Comparison of ENCODE assay signal across 8 cellular contexts in the genomic region with DNA sequence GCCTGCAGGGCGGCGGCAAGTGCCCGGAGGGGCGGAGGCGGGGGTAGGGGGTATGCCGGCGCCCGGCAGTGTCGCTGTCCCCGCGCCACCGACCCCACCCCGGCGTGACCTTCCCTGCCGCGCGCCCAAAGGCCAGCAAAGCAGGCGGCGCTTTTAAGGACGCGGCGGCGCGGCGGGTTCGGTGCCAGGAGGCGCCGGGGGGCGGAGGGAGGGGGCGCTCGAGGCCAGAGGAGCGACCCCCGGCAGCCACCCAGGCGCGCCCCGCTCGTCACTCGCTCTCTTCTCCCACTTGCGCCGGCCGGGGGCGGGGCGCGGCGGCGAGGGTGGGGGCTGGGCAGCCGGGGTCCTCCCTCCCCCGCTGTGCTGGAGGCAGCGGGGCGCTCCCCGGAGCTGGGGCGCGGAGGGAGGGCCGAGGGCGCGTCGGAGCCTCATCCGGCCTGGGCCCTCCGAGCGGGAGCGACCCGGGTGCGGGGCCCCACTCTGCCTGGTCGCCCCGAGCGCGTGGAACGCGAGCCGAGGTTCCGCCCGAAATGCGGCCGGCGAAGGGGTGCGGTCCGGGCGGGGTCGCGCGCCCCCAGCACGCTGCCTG. TPM values are rescaled to one million over a fixed set of nuclear protein-coding genes. Genes with fewer than 3 reads are reported as not detected.
A peak's percentile ranks its signal among the peaks of the same experiment; 100 is the strongest.
DNase-seq lines count a peak whose midpoint lies in the region; ATAC-seq and TF ChIP-seq lines count a peak whose summit lies in the region.

No MANE protein-coding gene starts in this region.

- H3K4me3 ChIP-seq in AG10803 (ENCODE audit: low read length) (peak overlapping the region; percentile 70), lower leg skin (ENCODE audit: low read depth, poor library complexity, severe bottlenecking) (peak overlapping the region; percentile 65), testis (peak overlapping the region; percentile 68 to 71)

- no peaks in the 10 kb centered on the region for H3K9me3 Mint-ChIP-seq in central memory CD8-positive, alpha-beta T cell

- H3K4me3 Mint-ChIP-seq in central memory CD8-positive, alpha-beta T cell = peak overlapping the region; percentile 56

- peak overlapping the region; percentile 87 to 97 for H3K27ac ChIP-seq in testis

- no peaks in the 10 kb centered on the region for H3K27me3 ChIP-seq in testis

- H3K4me1 Mint-ChIP-seq in central memory CD8-positive, alpha-beta T cell = peaks cover 5% of the 10 kb centered on the region

- TF ChIP-seq CTCF in AG10803 (conservative IDR thresholded peaks at IDR 0.05; ENCODE audit: low read length) = no peak
- no peak for TF ChIP-seq CTCF in lower leg skin (IDR thresholded peaks at IDR 0.05)
- TF ChIP-seq CTCF in testis (IDR thresholded peaks at IDR 0.05) = no peak

- intact Hi-C loops in lower leg skin (cut with DNase I; ENCODE audit: low total_unique reads) (no loop called here), testis (cut with DNase I; ENCODE audit: low total_unique reads) (no loop called here)

- peaks cover 35% of the 10 kb centered on the region for H3K4me1 ChIP-seq in testis

- 0 to 1% methylated on average over 25 to 42 of the region's 82 CpGs for WGBS in lower leg skin, 2 donors
- 1 to 2% methylated on average over 9 to 27 of the region's 82 CpGs for WGBS in testis, 2 donors

- H3K36me3 ChIP-seq in testis (ENCODE audit: low read depth, missing control alignments) = no peaks in the 10 kb centered on the region

- DNase-seq in AG10803 (ENCODE audit: low read depth) (peak; percentile 20), HuH-7.5 (ENCODE audit: low spot score) (peak; percentile 66), lower leg skin (ENCODE audit: low spot score in 2 of 2) (no peak), testis (no peak), NOMO-1 treated with DMSO at 0.1 percent for 48 hours (lab: John Stamatoyannopoulos, UW; ENCODE audit: unreplicated experiment) (no peak)
- DNase-seq in central memory CD8-positive, alpha-beta T cell (ENCODE audit: low spot score in 2 of 2) = no peak
- no peak for DNase-seq in effector CD4-positive, alpha-beta T cell

- H3K36me3 Mint-ChIP-seq in central memory CD8-positive, alpha-beta T cell (ENCODE audit: insufficient read depth) = peaks cover 1% of the 10 kb centered on the region

- no peaks in the 10 kb centered on the region for H3K9me3 ChIP-seq in testis

- peak; percentile 38 for ATAC-seq in central memory CD8-positive, alpha-beta T cell (replicated peaks; ENCODE audit: extremely low read depth, poor library complexity, severe bottlenecking)
- ATAC-seq in HG03442 (IDR thresholded peaks at IDR 0.05; ENCODE audit: unreplicated experiment) = no peak

- peaks cover 64% of the 10 kb centered on the region for H3K27me3 Mint-ChIP-seq in central memory CD8-positive, alpha-beta T cell

- H3K27ac Mint-ChIP-seq in central memory CD8-positive, alpha-beta T cell (ENCODE audit: low read depth) = no peak overlapping the region

- no peak for TF ChIP-seq POLR2A in lower leg skin (IDR thresholded peaks at IDR 0.05)
- no peak for TF ChIP-seq POLR2A in testis (IDR thresholded peaks at IDR 0.05)

RNA-seq across cellular contexts. Expression of gene BAHCC1, which starts 8.5 kb away (rescaled TPM):
- total RNA-seq in lower leg skin (10 to 100 TPM in 2 of 4 donors, 1 to 10 TPM in 2; 4.1 to 14.2 (median 10.0) TPM), testis (10 to 100 TPM; 29.2 to 30.2 TPM)
- polyA plus RNA-seq in testis (ENCODE audit: insufficient read depth, low read depth, low replicate concordance) = 11.3 TPM

Comparison
In these comparisons a context has a peak if more than half of its experiments do, and no peak if none do; other contexts are left out.
1. DNase-seq: peak in AG10803 (single experiment) and HuH-7.5 (single experiment); none in central memory CD8-positive, alpha-beta T cell (0 of 2), lower leg skin (0 of 2), testis (single experiment), NOMO-1 treated with DMSO at 0.1 percent for 48 hours (single experiment) and effector CD4-positive, alpha-beta T cell (single experiment).
2. Peak in every context shown above with its lines, with median percentiles within 50 percentile points of each other: H3K4me3 ChIP-seq.